In the genomic region with DNA sequence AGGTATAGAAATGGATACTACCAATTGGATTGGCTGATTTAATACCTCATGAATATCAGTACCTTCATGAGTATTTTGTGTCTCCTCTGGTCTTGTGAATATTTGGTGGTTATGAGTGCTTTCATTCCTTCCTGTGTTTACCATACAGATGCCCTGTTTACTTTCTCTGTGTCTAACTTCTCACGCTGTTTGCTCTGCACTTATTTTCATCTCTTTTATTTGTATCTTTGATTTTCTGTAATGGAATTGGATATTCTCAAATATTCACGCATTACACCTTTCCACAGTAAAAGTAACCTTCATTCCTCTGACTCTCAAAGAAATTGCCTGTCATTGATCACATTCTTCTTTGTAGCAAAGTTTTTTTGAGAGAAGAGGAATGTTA, we compare ENCODE assay signal across 1 cellular context.
TF ChIP-seq lines count a peak whose summit lies in the region.

No MANE protein-coding gene starts in this region.

TF ChIP-seq in SK-N-SH treated with all-trans-retinoic acid at 6 μM for 48 hours, 23 proteins besides CTCF, POLR2A, EP300 and RAD21 (continued from another document):
- TF ChIP-seq, protein P1, sequence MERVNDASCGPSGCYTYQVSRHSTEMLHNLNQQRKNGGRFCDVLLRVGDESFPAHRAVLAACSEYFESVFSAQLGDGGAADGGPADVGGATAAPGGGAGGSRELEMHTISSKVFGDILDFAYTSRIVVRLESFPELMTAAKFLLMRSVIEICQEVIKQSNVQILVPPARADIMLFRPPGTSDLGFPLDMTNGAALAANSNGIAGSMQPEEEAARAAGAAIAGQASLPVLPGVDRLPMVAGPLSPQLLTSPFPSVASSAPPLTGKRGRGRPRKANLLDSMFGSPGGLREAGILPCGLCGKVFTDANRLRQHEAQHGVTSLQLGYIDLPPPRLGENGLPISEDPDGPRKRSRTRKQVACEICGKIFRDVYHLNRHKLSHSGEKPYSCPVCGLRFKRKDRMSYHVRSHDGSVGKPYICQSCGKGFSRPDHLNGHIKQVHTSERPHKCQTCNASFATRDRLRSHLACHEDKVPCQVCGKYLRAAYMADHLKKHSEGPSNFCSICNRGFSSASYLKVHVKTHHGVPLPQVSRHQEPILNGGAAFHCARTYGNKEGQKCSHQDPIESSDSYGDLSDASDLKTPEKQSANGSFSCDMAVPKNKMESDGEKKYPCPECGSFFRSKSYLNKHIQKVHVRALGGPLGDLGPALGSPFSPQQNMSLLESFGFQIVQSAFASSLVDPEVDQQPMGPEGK (CRISPR knock-in tag; IDR thresholded peaks at IDR 0.05; ENCODE audit: borderline replicate concordance): no peak
- TF ChIP-seq TCF4 (CRISPR knock-in tag; IDR thresholded peaks at IDR 0.05; ENCODE audit: borderline replicate concordance) (no peak), BACH2 (CRISPR knock-in tag; IDR thresholded peaks at IDR 0.05; ENCODE audit: borderline replicate concordance) (no peak), RARB (CRISPR knock-in tag; IDR thresholded peaks at IDR 0.05) (no peak), ZC3H10 (CRISPR knock-in tag; IDR thresholded peaks at IDR 0.05) (no peak), CSDC2 (CRISPR knock-in tag; IDR thresholded peaks at IDR 0.05) (no peak), ZNF70 (CRISPR knock-in tag; IDR thresholded peaks at IDR 0.05) (no peak), OSR1 (CRISPR knock-in tag; IDR thresholded peaks at IDR 0.05) (no peak)
- TF ChIP-seq, protein P2, sequence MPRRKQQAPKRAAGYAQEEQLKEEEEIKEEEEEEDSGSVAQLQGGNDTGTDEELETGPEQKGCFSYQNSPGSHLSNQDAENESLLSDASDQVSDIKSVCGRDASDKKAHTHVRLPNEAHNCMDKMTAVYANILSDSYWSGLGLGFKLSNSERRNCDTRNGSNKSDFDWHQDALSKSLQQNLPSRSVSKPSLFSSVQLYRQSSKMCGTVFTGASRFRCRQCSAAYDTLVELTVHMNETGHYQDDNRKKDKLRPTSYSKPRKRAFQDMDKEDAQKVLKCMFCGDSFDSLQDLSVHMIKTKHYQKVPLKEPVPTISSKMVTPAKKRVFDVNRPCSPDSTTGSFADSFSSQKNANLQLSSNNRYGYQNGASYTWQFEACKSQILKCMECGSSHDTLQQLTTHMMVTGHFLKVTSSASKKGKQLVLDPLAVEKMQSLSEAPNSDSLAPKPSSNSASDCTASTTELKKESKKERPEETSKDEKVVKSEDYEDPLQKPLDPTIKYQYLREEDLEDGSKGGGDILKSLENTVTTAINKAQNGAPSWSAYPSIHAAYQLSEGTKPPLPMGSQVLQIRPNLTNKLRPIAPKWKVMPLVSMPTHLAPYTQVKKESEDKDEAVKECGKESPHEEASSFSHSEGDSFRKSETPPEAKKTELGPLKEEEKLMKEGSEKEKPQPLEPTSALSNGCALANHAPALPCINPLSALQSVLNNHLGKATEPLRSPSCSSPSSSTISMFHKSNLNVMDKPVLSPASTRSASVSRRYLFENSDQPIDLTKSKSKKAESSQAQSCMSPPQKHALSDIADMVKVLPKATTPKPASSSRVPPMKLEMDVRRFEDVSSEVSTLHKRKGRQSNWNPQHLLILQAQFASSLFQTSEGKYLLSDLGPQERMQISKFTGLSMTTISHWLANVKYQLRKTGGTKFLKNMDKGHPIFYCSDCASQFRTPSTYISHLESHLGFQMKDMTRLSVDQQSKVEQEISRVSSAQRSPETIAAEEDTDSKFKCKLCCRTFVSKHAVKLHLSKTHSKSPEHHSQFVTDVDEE (CRISPR knock-in tag; IDR thresholded peaks at IDR 0.05): no peak
- TF ChIP-seq, protein P3, sequence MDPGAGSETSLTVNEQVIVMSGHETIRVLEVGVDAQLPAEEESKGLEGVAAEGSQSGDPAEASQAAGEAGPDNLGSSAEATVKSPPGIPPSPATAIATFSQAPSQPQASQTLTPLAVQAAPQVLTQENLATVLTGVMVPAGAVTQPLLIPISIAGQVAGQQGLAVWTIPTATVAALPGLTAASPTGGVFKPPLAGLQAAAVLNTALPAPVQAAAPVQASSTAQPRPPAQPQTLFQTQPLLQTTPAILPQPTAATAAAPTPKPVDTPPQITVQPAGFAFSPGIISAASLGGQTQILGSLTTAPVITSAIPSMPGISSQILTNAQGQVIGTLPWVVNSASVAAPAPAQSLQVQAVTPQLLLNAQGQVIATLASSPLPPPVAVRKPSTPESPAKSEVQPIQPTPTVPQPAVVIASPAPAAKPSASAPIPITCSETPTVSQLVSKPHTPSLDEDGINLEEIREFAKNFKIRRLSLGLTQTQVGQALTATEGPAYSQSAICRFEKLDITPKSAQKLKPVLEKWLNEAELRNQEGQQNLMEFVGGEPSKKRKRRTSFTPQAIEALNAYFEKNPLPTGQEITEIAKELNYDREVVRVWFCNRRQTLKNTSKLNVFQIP (CRISPR knock-in tag; IDR thresholded peaks at IDR 0.05; ENCODE audit: borderline replicate concordance, low read depth): no peak
